ENCODE assay signal across 8 cellular contexts in the genomic region with DNA sequence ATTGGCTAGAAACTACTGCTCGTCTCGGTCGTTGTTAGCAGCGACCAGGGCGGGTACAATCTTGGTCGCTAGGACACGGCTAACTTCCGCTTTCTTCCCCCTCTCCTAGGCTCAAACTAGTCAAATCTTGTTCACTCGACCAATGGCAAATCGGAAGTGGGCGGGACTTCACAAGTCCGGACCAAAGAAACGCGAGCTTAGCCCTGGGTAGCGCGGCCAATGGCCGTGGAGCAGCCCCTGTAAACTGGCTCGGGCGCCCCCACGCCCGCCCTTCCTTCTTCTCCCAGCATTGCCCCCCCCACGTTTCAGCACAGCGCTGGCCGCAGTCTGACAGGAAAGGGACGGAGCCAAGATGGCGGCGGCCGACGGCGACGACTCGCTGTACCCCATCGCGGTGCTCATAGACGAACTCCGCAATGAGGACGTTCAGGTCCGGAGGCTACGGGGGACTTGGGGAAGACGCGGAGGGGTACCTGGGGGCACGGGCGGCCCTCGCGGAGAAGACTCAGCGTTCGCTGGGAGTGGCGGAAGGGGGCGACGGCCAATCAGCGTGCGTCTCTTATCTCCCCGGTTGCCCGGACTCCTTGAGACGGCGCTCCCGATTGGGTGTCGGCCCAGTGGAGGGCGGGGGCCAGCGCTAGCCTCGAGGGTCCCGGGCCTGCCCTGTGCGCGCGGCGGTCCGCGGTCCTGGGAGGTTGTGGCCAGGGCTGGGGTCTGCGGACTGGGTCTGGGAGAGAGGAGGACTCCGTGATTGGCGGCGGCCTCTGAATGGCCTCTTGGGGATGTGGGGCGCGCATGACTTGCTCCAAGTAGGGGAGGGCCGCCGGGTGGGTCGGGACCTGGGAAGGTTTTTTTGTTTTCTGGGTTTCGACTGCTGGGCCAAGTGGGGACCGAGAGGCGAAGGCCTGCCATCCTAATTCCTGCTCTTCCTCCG. TPM values are rescaled to one million over a fixed set of nuclear protein-coding genes. Genes with fewer than 3 reads are reported as not detected.
DNase-seq lines count a peak whose midpoint lies in the region; ATAC-seq and TF ChIP-seq lines count a peak whose summit lies in the region.

A gene (plus strand): TSS at position 308 of the 934 bp plus-strand sequence. CDS start 45 bp downstream, at position 353.

- in situ Hi-C loops in Panc1 (cut with HindIII; ENCODE audit: low pct_unique_long_range_greater_than_20kb, low sequenced_read_pairs), result no loop called here

- BruUV-seq in Panc1 (replicated peaks; lab: Mats Ljungman, UMichigan), result no TSS peak

- H3K4me3 Mint-ChIP-seq in activated T-cell treated with anti-CD3 and anti-CD28 coated beads, Interleukin-2, amount 50 U/mL, for 4 hours, result peak within 1 kb of the TSS; percentile 95

- peak within 1 kb of the TSS; percentile 86 to 88 for H3K4me3 ChIP-seq in Panc1 (ENCODE audit: low read depth in 2 of 2, low read length in 2 of 2)
- peak within 1 kb of the TSS; percentile 83 to 98 for H3K4me3 ChIP-seq in mucosa of rectum (ENCODE audit: low read length in 2 of 2)

- H3K27ac ChIP-seq in Panc1 (ENCODE audit: low read length) (peak within 1 kb of the TSS; percentile 94), mucosa of rectum (ENCODE audit: low read depth in 2 of 2, low read length in 2 of 2) (peak within 1 kb of the TSS; percentile 99 to 100)

- H3K4me1 ChIP-seq in Panc1 (ENCODE audit: control insufficient read depth, insufficient read depth, low read length), result 0 out of 2 replicates have a peak, but pooled peaks cover 5% of the 10 kb centered on the region
- peaks cover 26 to 31% of the 10 kb centered on the region in 2 donors for H3K4me1 ChIP-seq in mucosa of rectum (ENCODE audit: control insufficient read depth in 2 of 2, insufficient read depth in 2 of 2, low read length in 2 of 2)

- H3K36me3 ChIP-seq in Panc1 (ENCODE audit: control insufficient read depth, insufficient read depth, low read length) (no peaks in the 10 kb centered on the region; the same call in none of the 2 replicates), mucosa of rectum (ENCODE audit: control insufficient read depth in 2 of 2, insufficient read depth in 2 of 2, low read length in 2 of 2) (peaks cover 11 to 12% of the 10 kb centered on the region in 2 donors)

- no peaks in the 10 kb centered on the region for H3K9me3 Mint-ChIP-seq in activated T-cell treated with anti-CD3 and anti-CD28 coated beads, Interleukin-2, amount 50 U/mL, for 4 hours

- peak; percentile 100 for DNase-seq in DMS53 (lab: John Stamatoyannopoulos, UW)
- DNase-seq in KG1 (lab: John Stamatoyannopoulos, UW), result peak; percentile 100
- DNase-seq in Panc1 (ENCODE audit: low read depth, low spot score), result peak; percentile 99
- peak; percentile 97 for DNase-seq in activated T-cell treated with anti-CD3 and anti-CD28 coated beads, Interleukin-2, amount 50 U/mL, for 4 hours
- peak; percentile 100 for DNase-seq in erythroblast (lab: John Stamatoyannopoulos, UW)
- peak; percentile 96 for DNase-seq in stimulated activated CD8-positive, alpha-beta memory T cell treated with anti-CD3 and anti-CD28 coated beads, Interleukin-4, amount 100 ng/mL, for 48 hours

- intact Hi-C loops in Panc1 (cut with micrococcal nuclease; ENCODE audit: unreplicated experiment), result no loop called here

- no peaks in the 10 kb centered on the region for H3K27me3 Mint-ChIP-seq in activated T-cell treated with anti-CD3 and anti-CD28 coated beads, Interleukin-2, amount 50 U/mL, for 4 hours (ENCODE audit: low read depth)

- peak within 1 kb of the TSS; percentile 96 to 98 for H3K9ac ChIP-seq in mucosa of rectum (ENCODE audit: low read depth in 1 of 2, low read length in 2 of 2)

- H3K4me1 Mint-ChIP-seq in activated T-cell treated with anti-CD3 and anti-CD28 coated beads, Interleukin-2, amount 50 U/mL, for 4 hours (ENCODE audit: low read depth), result peaks cover 43% of the 10 kb centered on the region

- H3K9me3 ChIP-seq in Panc1 (ENCODE audit: control insufficient read depth, insufficient read depth, low read depth, low read length), result no peaks in the 10 kb centered on the region
- H3K9me3 ChIP-seq in mucosa of rectum (ENCODE audit: control insufficient read depth in 2 of 2, low read length in 2 of 2), result no peaks in the 10 kb centered on the region

- POLR2A ChIA-PET in Panc1 (lab: Charles Lee), result no interaction called here

- peak; percentile 86 for TF ChIP-seq POLR2A in erythroblast (IDR thresholded peaks at IDR 0.05; ENCODE audit: low read length)

- H3K36me3 Mint-ChIP-seq in activated T-cell treated with anti-CD3 and anti-CD28 coated beads, Interleukin-2, amount 50 U/mL, for 4 hours (ENCODE audit: insufficient read depth), result peaks cover 20% of the 10 kb centered on the region

- no peak for TF ChIP-seq CTCF in Panc1 (IDR thresholded peaks at IDR 0.05)

- CTCF ChIA-PET in Panc1 (lab: Charles Lee), result no interaction called here

- ATAC-seq in GM21723 (IDR thresholded peaks at IDR 0.05; ENCODE audit: unreplicated experiment) (peak; percentile 85), Panc1 (peak; percentile 95)
- peak; percentile 91 to 92 for ATAC-seq in activated T-cell treated with anti-CD3 and anti-CD28 coated beads, Interleukin-2, amount 50 U/mL, for 4 hours

- H3K27me3 ChIP-seq in Panc1 (ENCODE audit: control insufficient read depth, insufficient read depth, low read length), result no peaks in the 10 kb centered on the region
- H3K27me3 ChIP-seq in mucosa of rectum (ENCODE audit: control insufficient read depth in 2 of 2, insufficient read depth in 2 of 2, low read length in 2 of 2), result no peaks in the 10 kb centered on the region

RNA-seq across cellular contexts. Expression of the gene that starts here (rescaled TPM):
- 146 TPM for total RNA-seq in Panc1 (2021; ENCODE audit: unreplicated experiment)
- 347 TPM for polyA plus RNA-seq in Panc1 (2012; ENCODE audit: insufficient read length)
- 100 to 1,000 TPM; 297 to 317 (median 310) TPM for total RNA-seq in activated T-cell treated with anti-CD3 and anti-CD28 coated beads, Interleukin-2, amount 50 U/mL, for 4 hours

Comparison
In these comparisons a context has a peak if more than half of its experiments do, and no peak if none do; other contexts are left out.
1. Peak in every context shown above with its lines: DNase-seq, ATAC-seq, H3K4me3 ChIP-seq and H3K27ac ChIP-seq.